Comparison of ENCODE assay signal across 8 cellular contexts in the genomic region with DNA sequence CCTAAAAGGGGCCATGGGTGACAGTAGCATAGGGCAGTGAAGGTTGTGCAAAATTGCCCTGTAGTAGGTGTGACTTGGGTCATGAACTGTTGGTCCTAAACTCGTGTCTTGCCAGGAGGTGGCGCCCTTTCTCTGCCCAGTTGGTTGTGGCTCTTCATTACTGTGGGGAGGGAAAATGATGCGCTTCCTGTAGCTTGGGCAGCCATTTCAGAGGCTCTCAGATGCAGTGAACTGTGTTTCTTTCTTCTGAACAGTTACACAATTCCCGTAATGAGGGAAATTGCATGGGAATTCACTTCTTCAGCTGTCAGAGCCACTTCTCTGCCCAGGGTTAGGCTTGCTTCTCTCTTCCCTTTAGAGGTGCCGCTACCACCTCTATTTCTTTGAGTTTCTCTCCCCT.
DNase-seq lines count a peak whose midpoint lies in the region; ATAC-seq, FAIRE-seq and TF ChIP-seq lines count a peak whose summit lies in the region.

No MANE protein-coding gene starts in this region.

- no peaks in the 10 kb centered on the region for H3K36me3 Mint-ChIP-seq in HFFc6 (ENCODE audit: low read depth)
- no peaks in the 10 kb centered on the region for H3K36me3 Mint-ChIP-seq in neural crest cell (ENCODE audit: low read depth)

- peak overlapping the region; percentile 40; the same call in 1 of the 2 replicates for H3K4me3 Mint-ChIP-seq in HFFc6
- peak overlapping the region; percentile 1 for H3K4me3 Mint-ChIP-seq in neural crest cell

- no peaks in the 10 kb centered on the region for H3K36me3 ChIP-seq in endothelial cell of umbilical vein (ENCODE audit: control insufficient read depth in 2 of 2, extremely low read depth in 1 of 2, insufficient read depth in 2 of 2, low read length in 2 of 2)

- no peak for ATAC-seq in HG02678 (IDR thresholded peaks at IDR 0.05; ENCODE audit: unreplicated experiment)

- intact Hi-C loops in endothelial cell of umbilical vein (cut with micrococcal nuclease): loop anchor here (1.0 to 5.0 kb wide), 5 partner anchors 544 to 815 kb away; no protein-coding TSS in a partner anchor

- no TSS peak for BruUV-seq in endothelial cell of umbilical vein (replicated peaks; lab: Mats Ljungman, UMichigan)

- H3K9me3 ChIP-seq in endothelial cell of umbilical vein (replicated peaks; ENCODE audit: control insufficient read depth, insufficient read depth, low read length): no peaks in the 10 kb centered on the region

- DNase-seq in AG04449 (ENCODE audit: low read depth, low spot score) (no peak), HFFc6 (peak; percentile 55), NCI-H1092 (lab: John Stamatoyannopoulos, UW) (peak; percentile 63), SK-MEL-5 (ENCODE audit: low read depth, low spot score) (peak; percentile 82), endothelial cell of umbilical vein (ENCODE audit: low read depth, low spot score) (peak; percentile 44), neural crest cell (ENCODE audit: low read depth, low spot score) (peak; percentile 71)

- no peaks in the 10 kb centered on the region for H3K4me1 ChIP-seq in endothelial cell of umbilical vein (ENCODE audit: control insufficient read depth, extremely low read depth, insufficient read depth, low read length)

- no peaks in the 10 kb centered on the region; the same call in 1 of the 2 replicates for H3K9me3 Mint-ChIP-seq in HFFc6
- H3K9me3 Mint-ChIP-seq in neural crest cell: no peaks in the 10 kb centered on the region

- no peak overlapping the region for H3K4me2 ChIP-seq in endothelial cell of umbilical vein (ENCODE audit: insufficient read depth, low read length)

- TF ChIP-seq CTCF in AG04449 (IDR thresholded peaks at IDR 0.05; ENCODE audit: insufficient read depth, low read length, missing control alignments) (peak; percentile 64), GM12873 (IDR thresholded peaks at IDR 0.05; ENCODE audit: insufficient read depth, low read depth, low read length, missing control alignments) (peak; percentile 83), HFFc6 (IDR thresholded peaks at IDR 0.05) (peak; percentile 83), endothelial cell of umbilical vein (IDR thresholded peaks at IDR 0.05; ENCODE audit: extremely low read depth in 1 of 2, insufficient read depth in 1 of 2, low read depth in 1 of 2, low read length in 2 of 2) (peak; percentile 54 to 61), neural crest cell (conservative IDR thresholded peaks at IDR 0.05) (peak; percentile 69)

- no peak overlapping the region for H3K4me3 ChIP-seq in AG04449 (ENCODE audit: low read depth, low read length)
- no peak overlapping the region for H3K4me3 ChIP-seq in endothelial cell of umbilical vein (replicated peaks in 1 of 3; ENCODE audit: insufficient read depth in 1 of 3, low read depth in 1 of 3, low read length in 3 of 3)

- peak; percentile 28 for FAIRE-seq in endothelial cell of umbilical vein (lab: Jason Lieb, UNC)

- in situ Hi-C loops in SK-MEL-5 (cut with HindIII; ENCODE audit: low pct_unique_long_range_greater_than_20kb, low sequenced_read_pairs): no loop called here

- H3K27ac Mint-ChIP-seq in HFFc6: no peak overlapping the region
- peak overlapping the region; percentile 59 for H3K27ac Mint-ChIP-seq in neural crest cell (ENCODE audit: unreplicated experiment)

- H3K27ac ChIP-seq in endothelial cell of umbilical vein (ENCODE audit: insufficient read depth, low read depth, low read length): no peak overlapping the region

- no peaks in the 10 kb centered on the region; the same call in 1 of the 2 replicates for H3K4me1 Mint-ChIP-seq in HFFc6 (ENCODE audit: low read depth)
- H3K4me1 Mint-ChIP-seq in neural crest cell: no peaks in the 10 kb centered on the region

- CTCF ChIA-PET in AG04449 (lab: Yijun Ruan, JAX) (interaction anchor here (0.7 to 2.9 kb wide), 11 partner anchors 11 to 879 kb away, joined by 3 to 28 read pairs (median 4); no protein-coding TSS in a partner anchor), endothelial cell of umbilical vein (lab: Charles Lee) (interaction anchor here (0.5 to 2.9 kb wide), 12 partner anchors 9 to 817 kb away, joined by 3 to 37 read pairs (median 4); no protein-coding TSS in a partner anchor)

- peak overlapping the region; percentile 58 for H2AFZ ChIP-seq in endothelial cell of umbilical vein (ENCODE audit: low read depth, low read length)

- dilution Hi-C loops in endothelial cell of umbilical vein (cut with MboI; ENCODE audit: extremely low pct_ligation_motif_present, low sequenced_read_pairs): no loop called here

- H3K27me3 Mint-ChIP-seq in HFFc6 (ENCODE audit: insufficient read depth) (no peaks in the 10 kb centered on the region; the same call in 1 of the 2 replicates), neural crest cell (ENCODE audit: low read depth) (peaks cover 5% of the 10 kb centered on the region)

- H4K20me1 ChIP-seq in endothelial cell of umbilical vein (replicated peaks; ENCODE audit: control insufficient read depth, extremely low read depth, insufficient read depth, low read length): no peaks in the 10 kb centered on the region

- no peaks in the 10 kb centered on the region for H3K79me2 ChIP-seq in endothelial cell of umbilical vein (ENCODE audit: control insufficient read depth, insufficient read depth, low read length)

- POLR2A ChIA-PET in AG04449 (lab: Yijun Ruan, JAX) (no interaction called here), endothelial cell of umbilical vein (lab: Charles Lee) (no interaction called here)

- H3K9ac ChIP-seq in endothelial cell of umbilical vein (replicated peaks; ENCODE audit: extremely low read depth, insufficient read depth, low read length): no peak overlapping the region

- H3K9me1 ChIP-seq in endothelial cell of umbilical vein (replicated peaks; ENCODE audit: control insufficient read depth, extremely low read depth, insufficient read depth, low read length): no peaks in the 10 kb centered on the region

- no peaks in the 10 kb centered on the region for H3K27me3 ChIP-seq in endothelial cell of umbilical vein (ENCODE audit: control insufficient read depth in 2 of 2, insufficient read depth in 2 of 2, low read length in 2 of 2)

- TF ChIP-seq POLR2A in endothelial cell of umbilical vein (IDR thresholded peaks at IDR 0.05; ENCODE audit: low read depth, low read length): no peak

TF ChIP-seq in endothelial cell of umbilical vein, 7 proteins besides CTCF, POLR2A, EP300 and RAD21:
- TF ChIP-seq FOS (IDR thresholded peaks at IDR 0.05; ENCODE audit: borderline replicate concordance, insufficient read depth, low read length): no peak
- TF ChIP-seq POLR2AphosphoS5 (IDR thresholded peaks at IDR 0.05; ENCODE audit: insufficient read depth, low read depth, low read length): no peak
- TF ChIP-seq JUN (IDR thresholded peaks at IDR 0.05; ENCODE audit: borderline replicate concordance, insufficient read depth, insufficient read length, low read depth): no peak
- no peak for TF ChIP-seq EZH2 (IDR thresholded peaks at IDR 0.05; ENCODE audit: borderline replicate concordance, low read depth, low read length, severe bottlenecking)
- TF ChIP-seq MYC (IDR thresholded peaks at IDR 0.05; ENCODE audit: low read depth, low read length): no peak
- no peak for TF ChIP-seq MAX (IDR thresholded peaks at IDR 0.05; ENCODE audit: insufficient read depth, insufficient read length)
- no peak for TF ChIP-seq GATA2 (IDR thresholded peaks at IDR 0.05; ENCODE audit: insufficient read depth, insufficient read length, low read depth, low read length)
